In genomic region chr6:43509142-43509983, GRCh38 we compare ENCODE assay signal across 8 cellular contexts. TPM values are rescaled to one million over a fixed set of nuclear protein-coding genes. Genes with fewer than 3 reads are reported as not detected.
DNase-seq lines count a peak whose midpoint lies in the region; ATAC-seq lines count a peak whose summit lies in the region.

No MANE protein-coding gene starts in this region.

- peak overlapping the region; percentile 25 for H3K14ac ChIP-seq in neuronal stem cell (ENCODE audit: low read length)

- H4K8ac ChIP-seq in neuronal stem cell (ENCODE audit: low read depth, low read length), result no peak overlapping the region

- H3K4me2 ChIP-seq in neuronal stem cell (ENCODE audit: insufficient read depth, low read length, poor library complexity, severe bottlenecking), result peak overlapping the region; percentile 98

- no CpG with 5 or more reads among the region's 69 CpGs for WGBS in neuronal stem cell (ENCODE audit: extremely low coverage in 2 of 2, insufficient read length in 2 of 2, insufficient replicate concordance in 1 of 2), 2 donors

- peaks cover 14 to 26% of the 10 kb centered on the region in 2 donors for H3K27me3 Mint-ChIP-seq in effector memory CD8-positive, alpha-beta T cell

- no peaks in the 10 kb centered on the region for H3K9me3 Mint-ChIP-seq in effector memory CD8-positive, alpha-beta T cell

- no peaks in the 10 kb centered on the region for H3K79me1 ChIP-seq in neuronal stem cell (ENCODE audit: low read depth, low read length)

- H2BK12ac ChIP-seq in neuronal stem cell (ENCODE audit: low read length), result peak overlapping the region; percentile 46

- H4K91ac ChIP-seq in neuronal stem cell (ENCODE audit: low read depth, low read length, poor library complexity), result no peak overlapping the region

- peak overlapping the region; percentile 20 for H2BK5ac ChIP-seq in neuronal stem cell (ENCODE audit: low read length)

- H3K4me3 Mint-ChIP-seq in effector memory CD8-positive, alpha-beta T cell, result peak overlapping the region; percentile 87 to 88

- DNase-seq in DMS 273 (lab: John Stamatoyannopoulos, UW; ENCODE audit: unreplicated experiment) (peak; percentile 53), DMS 273 treated with DMSO at 0.1 percent for 48 hours (lab: John Stamatoyannopoulos, UW) (no peak), NT2/D1 (ENCODE audit: low read depth, low spot score) (no peak), neuronal stem cell (ENCODE audit: low spot score) (no peak), OCI-M2 (lab: John Stamatoyannopoulos, UW; ENCODE audit: unreplicated experiment) (no peak), NCI-H345 (lab: John Stamatoyannopoulos, UW) (no peak)
- no peak for DNase-seq in effector memory CD8-positive, alpha-beta T cell

- peak overlapping the region; percentile 90 for H3K23ac ChIP-seq in neuronal stem cell (ENCODE audit: low read depth, low read length, poor library complexity)

- H3K27ac Mint-ChIP-seq in effector memory CD8-positive, alpha-beta T cell, result peak overlapping the region; percentile 2 to 86

- no peak overlapping the region for H3K4ac ChIP-seq in neuronal stem cell (ENCODE audit: low read length)

- H2AFZ ChIP-seq in neuronal stem cell (ENCODE audit: low read length), result peak overlapping the region; percentile 96

- H2BK15ac ChIP-seq in neuronal stem cell (ENCODE audit: low read length), result no peak overlapping the region

- peak overlapping the region; percentile 47 for H2AK5ac ChIP-seq in neuronal stem cell (ENCODE audit: low read depth, low read length)

- H3K18ac ChIP-seq in neuronal stem cell (ENCODE audit: low read length), result peak overlapping the region; percentile 78

- peaks cover 38% of the 10 kb centered on the region for H3K36me3 Mint-ChIP-seq in effector memory CD8-positive, alpha-beta T cell (ENCODE audit: insufficient read depth)

- peaks cover 4% of the 10 kb centered on the region for H3K4me1 ChIP-seq in NT2/D1 (ENCODE audit: insufficient read depth, insufficient read length)
- H3K4me1 ChIP-seq in neuronal stem cell (ENCODE audit: control insufficient read depth in 2 of 2, insufficient read depth in 1 of 2, low read depth in 1 of 2, low read length in 2 of 2), result peaks cover 8 to 12% of the 10 kb centered on the region in 2 donors

- H3K27ac ChIP-seq in neuronal stem cell (replicated peaks; ENCODE audit: low read length), result no peak overlapping the region

- peaks cover 23 to 40% of the 10 kb centered on the region in 2 donors for H3K4me1 Mint-ChIP-seq in effector memory CD8-positive, alpha-beta T cell (ENCODE audit: low read depth in 2 of 2)

- no peak for ATAC-seq in effector memory CD8-positive, alpha-beta T cell (replicated peaks)
- no peak for ATAC-seq in GM21447 (IDR thresholded peaks at IDR 0.05; ENCODE audit: unreplicated experiment)

- H3K9me3 ChIP-seq in NT2/D1 (ENCODE audit: insufficient read depth, low read length) (no peaks in the 10 kb centered on the region), neuronal stem cell (replicated peaks in 1 of 2; ENCODE audit: control insufficient read depth in 2 of 2, insufficient read depth in 1 of 2, low read depth in 1 of 2, low read length in 2 of 2) (no peaks in the 10 kb centered on the region)

- H3K9ac ChIP-seq in NT2/D1 (ENCODE audit: insufficient read length, low read depth), result peak overlapping the region; percentile 64
- peak overlapping the region; percentile 92 for H3K9ac ChIP-seq in neuronal stem cell (ENCODE audit: low read depth, low read length, poor library complexity)

- H3K4me3 ChIP-seq in NT2/D1 (ENCODE audit: insufficient read length, low read depth) (peak overlapping the region; percentile 37), neuronal stem cell (ENCODE audit: low read length in 2 of 2) (peak overlapping the region; percentile 48 to 81)

- H2BK120ac ChIP-seq in neuronal stem cell (ENCODE audit: low read depth, low read length), result no peak overlapping the region

- peaks cover 22% of the 10 kb centered on the region for H3K27me3 ChIP-seq in NT2/D1 (ENCODE audit: insufficient read depth, insufficient read length)
- H3K27me3 ChIP-seq in neuronal stem cell (ENCODE audit: control insufficient read depth in 3 of 3, insufficient read depth in 3 of 3, low read depth in 1 of 3, low read length in 3 of 3), result peaks cover 7 to 17% (median 9%) of the 10 kb centered on the region in 3 experiments

- peaks cover 54% of the 10 kb centered on the region for H3K36me3 ChIP-seq in NT2/D1 (ENCODE audit: insufficient read depth, insufficient read length, low read length)
- H3K36me3 ChIP-seq in neuronal stem cell (replicated peaks in 1 of 2; ENCODE audit: control insufficient read depth in 2 of 2, insufficient read depth in 2 of 2, low read length in 2 of 2), result peaks cover 37 to 58% of the 10 kb centered on the region in 2 donors

RNA-seq across cellular contexts. Expression of gene LRRC73, which starts 0.8 kb away (rescaled TPM):
- 0.92 TPM for polyA plus RNA-seq in neuronal stem cell (2013, experiment 1 of 2)
- polyA plus RNA-seq in neuronal stem cell (2013, experiment 2 of 2), result 0.98 TPM

RNA-seq across cellular contexts. Expression of gene YIPF3, which starts 7.4 kb away (rescaled TPM):
- polyA plus RNA-seq in neuronal stem cell (2013, experiment 1 of 2), result 77.3 TPM
- polyA plus RNA-seq in neuronal stem cell (2013, experiment 2 of 2), result 75.2 TPM

RNA-seq across cellular contexts. Expression of gene POLR1C, which starts 7.5 kb away (rescaled TPM):
- polyA plus RNA-seq in neuronal stem cell (2013, experiment 1 of 2), result 23.4 TPM
- 22.0 TPM for polyA plus RNA-seq in neuronal stem cell (2013, experiment 2 of 2)

RNA-seq across cellular contexts. Expression of gene TJAP1, which starts 32.0 kb away (rescaled TPM):
- 30.3 TPM for polyA plus RNA-seq in neuronal stem cell (2013, experiment 1 of 2)
- 28.9 TPM for polyA plus RNA-seq in neuronal stem cell (2013, experiment 2 of 2)

RNA-seq across cellular contexts. Expression of gene DLK2, which starts 54.0 kb away (rescaled TPM):
- 1.5 TPM for polyA plus RNA-seq in neuronal stem cell (2013, experiment 1 of 2)
- polyA plus RNA-seq in neuronal stem cell (2013, experiment 2 of 2), result 1.8 TPM
